In the genomic region with DNA sequence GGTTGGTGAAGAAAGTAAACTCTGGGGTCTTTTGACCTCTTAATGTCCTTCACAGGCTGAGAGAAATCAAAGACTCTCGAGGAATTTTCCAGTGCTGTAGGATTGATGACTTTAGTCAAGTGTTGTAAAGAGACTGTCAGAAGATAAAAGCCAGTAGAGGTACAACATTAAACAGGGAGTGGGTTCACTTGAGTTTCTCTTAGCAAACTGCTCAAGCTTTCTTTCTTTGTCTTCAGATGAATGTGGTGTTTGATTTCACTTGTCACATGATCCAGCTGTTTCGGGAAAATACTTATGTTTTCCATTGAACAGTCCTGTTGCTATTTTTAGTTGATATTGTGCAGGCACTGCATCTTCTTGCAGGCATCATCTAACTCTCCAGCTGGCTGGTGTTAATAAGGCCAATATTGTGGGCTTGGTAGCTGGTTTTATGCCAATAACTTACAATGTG, we compare ENCODE assay signal across 1 cellular context.
TF ChIP-seq lines count a peak whose summit lies in the region.

No MANE protein-coding gene starts in this region.

TF ChIP-seq in GM23338, 12 proteins besides CTCF, POLR2A, EP300 and RAD21 (continued from another document):
- TF ChIP-seq ZNF462 (CRISPR knock-in tag; IDR thresholded peaks at IDR 0.05) (no peak), POLR2AphosphoS5 (IDR thresholded peaks at IDR 0.05; ENCODE audit: low read depth) (no peak), STAT1 (IDR thresholded peaks at IDR 0.05; ENCODE audit: unreplicated experiment) (no peak), EZH2phosphoT487 (IDR thresholded peaks at IDR 0.05; ENCODE audit: unreplicated experiment) (no peak), CREB1 (CRISPR knock-in tag; IDR thresholded peaks at IDR 0.05; ENCODE audit: low read depth) (no peak), EZH2 (IDR thresholded peaks at IDR 0.05; ENCODE audit: low read depth, unreplicated experiment) (no peak)
